In the genomic region with DNA sequence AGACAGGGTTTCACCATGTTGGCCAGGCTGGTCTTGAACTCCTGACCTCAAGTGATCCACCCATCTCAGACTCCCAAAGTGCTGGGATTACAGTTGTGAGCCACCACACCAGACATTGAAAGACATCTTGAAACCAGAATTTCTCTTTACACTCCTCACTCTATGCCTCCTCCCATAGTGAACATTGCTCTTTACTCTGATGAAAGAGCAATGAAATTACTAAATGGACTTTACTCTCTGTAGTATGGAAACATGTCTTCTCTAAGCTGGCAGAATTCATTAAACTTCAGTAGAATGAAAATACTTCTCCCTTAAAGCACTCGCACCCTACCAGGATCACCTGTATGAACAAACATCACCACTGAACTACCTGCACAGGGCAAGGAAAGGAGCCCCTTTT, we compare ENCODE assay signal across 20 cellular contexts.
"Had no signal": no experiment of that assay in that cellular context is flagged by ENCODE, and none has a peak within 500 bp of the region (broad histone marks: within the 10 kb centered on the region; RNA-seq: fewer than 3 reads in every experiment).

No MANE protein-coding gene starts in this region.

- H3K4me1 ChIP-seq: lower lobe of right lung, prostate gland, sigmoid colon, tibial nerve, uterus had no signal

- H3K9me3 ChIP-seq: lower lobe of right lung, ovary, prostate gland, sigmoid colon, uterus had no signal

- H3K27me3 ChIP-seq: ovary, sigmoid colon, tibial nerve, uterus had no signal

- DNase-seq: hypothalamus; immature natural killer cell; left ventricle myocardium superior; lower lobe of right lung; mammary epithelial cell; mesenchymal stem cell; naive B cell; ovary; retina; sigmoid colon; stimulated activated CD4-positive, alpha-beta T cell treated with anti-CD3 and anti-CD28 coated beads, Interleukin-1b, Interleukin-23, amount 100 ng/mL, for 48 hours; stimulated activated CD4-positive, alpha-beta T cell treated with anti-CD3 and anti-CD28 coated beads, Interleukin-2, amount 100 ng/mL, for 48 hours; stimulated activated CD4-positive, alpha-beta T cell treated with anti-CD3 and anti-CD28 coated beads, Interleukin-4, amount 100 ng/mL, for 4 hours; stimulated activated CD8-positive, alpha-beta memory T cell treated with anti-CD3 and anti-CD28 coated beads, Interleukin-4, amount 100 ng/mL, for 48 hours; stimulated activated naive CD4-positive, alpha-beta T cell treated with Interleukin-2 at 50 U/mL for 16 hours; stimulated activated naive CD8-positive, alpha-beta T cell treated with anti-CD3 and anti-CD28 coated beads, Interleukin-15, amount 100 ng/mL, for 72 hours; uterus had no signal

- H3K4me3 ChIP-seq: lower lobe of right lung, ovary, prostate gland, sigmoid colon, smooth muscle cell, uterus had no signal

- H3K36me3 ChIP-seq: lower lobe of right lung, ovary, prostate gland, sigmoid colon, tibial nerve, uterus had no signal

- H3K27ac ChIP-seq: lower lobe of right lung, ovary, prostate gland, sigmoid colon, tibial nerve, uterus had no signal
